Comparison of ENCODE assay signal across 13 cellular contexts in the genomic region with DNA sequence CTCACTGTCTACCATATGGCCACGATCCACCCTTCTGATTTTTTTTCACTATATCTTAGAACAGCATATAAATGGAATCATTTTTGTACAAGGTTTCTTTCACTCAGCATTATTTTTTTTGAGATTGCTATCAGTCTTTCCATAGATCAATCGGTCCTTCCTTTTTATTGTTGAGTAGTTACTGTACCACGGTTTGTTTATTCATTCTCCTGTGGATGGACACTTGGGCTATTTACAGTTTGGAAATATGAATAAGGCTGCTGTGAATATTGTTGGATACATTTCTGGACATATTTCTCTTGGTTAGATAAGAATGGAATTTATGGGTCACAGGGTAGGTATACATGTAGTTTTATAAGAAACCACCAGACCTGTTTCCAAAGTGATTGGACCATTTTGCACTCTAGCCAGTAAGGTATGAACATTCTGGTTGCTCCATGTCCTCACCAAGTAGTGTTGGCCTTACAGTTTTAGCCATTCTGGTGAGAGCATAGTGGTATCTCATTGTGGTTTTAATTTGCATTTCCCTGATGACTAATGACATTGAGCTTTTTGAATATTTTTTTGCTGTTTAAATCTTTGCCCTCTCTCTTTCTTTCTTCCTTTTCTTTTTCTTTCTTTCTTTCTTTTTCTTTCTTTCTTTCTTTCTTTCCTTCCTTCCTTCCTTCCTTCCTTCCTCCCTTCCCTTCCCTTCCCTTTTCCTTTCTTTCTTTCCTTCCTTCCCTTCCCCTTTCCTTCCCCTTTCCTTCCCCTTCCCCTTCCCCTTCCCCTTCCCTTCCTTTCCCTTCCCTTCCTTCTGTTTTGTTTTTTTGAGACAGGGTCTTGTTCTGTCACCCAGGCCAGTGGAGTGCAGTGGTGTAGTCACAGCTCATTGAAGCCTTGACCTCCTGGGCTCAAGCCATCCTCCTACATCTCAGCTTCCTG. TPM values are rescaled to one million over a fixed set of nuclear protein-coding genes. Genes with fewer than 3 reads are reported as not detected.
DNase-seq lines count a peak whose midpoint lies in the region; ATAC-seq and TF ChIP-seq lines count a peak whose summit lies in the region.
"Had no signal": no experiment of that assay in that cellular context is flagged by ENCODE, and none has a peak within 500 bp of the region (broad histone marks: within the 10 kb centered on the region; RNA-seq: fewer than 3 reads in every experiment).

No MANE protein-coding gene starts in this region.

- intact Hi-C loops in Caco-2 (cut with micrococcal nuclease; ENCODE audit: unreplicated experiment) = no loop called here
- intact Hi-C loops in prostate gland (cut with DNase I) = no loop called here

- DNase-seq in non-pigmented ciliary epithelial cell (ENCODE audit: low read depth) = peak; percentile 63
- no peak for DNase-seq in T-helper 2 cell
- no peak for DNase-seq in Caco-2
- no peak for DNase-seq in prostate gland (ENCODE audit: low spot score)
- DNase-seq: effector CD4-positive, alpha-beta T cell; immature natural killer cell; NCI-H748 treated with DMSO at 0.1 percent for 48 hours; thyroid gland had no signal

- POLR2A ChIA-PET in Caco-2 (lab: Charles Lee) = no interaction called here

- WGBS in prostate gland = 40% methylated on average over 3 of the region's 3 CpGs

- no peaks in the 10 kb centered on the region for H3K9me3 Mint-ChIP-seq in Caco-2 (ENCODE audit: unreplicated experiment)
- H3K9me3 Mint-ChIP-seq: GM23338, immature natural killer cell had no signal

- no peaks in the 10 kb centered on the region for H3K9me3 ChIP-seq in Caco-2
- H3K9me3 ChIP-seq in prostate gland = no peaks in the 10 kb centered on the region
- H3K9me3 ChIP-seq: thyroid gland had no signal

- no peaks in the 10 kb centered on the region for H3K36me3 Mint-ChIP-seq in Caco-2 (ENCODE audit: insufficient read depth, unreplicated experiment)
- H3K36me3 Mint-ChIP-seq: immature natural killer cell had no signal

- H3K27ac ChIP-seq in prostate gland = no peak overlapping the region
- H3K27ac ChIP-seq: thyroid gland had no signal

- no TSS peak for BruUV-seq in Caco-2 (replicated peaks; lab: Mats Ljungman, UMichigan)

- no peak for TF ChIP-seq POLR2A in prostate gland (IDR thresholded peaks at IDR 0.05)

- no peaks in the 10 kb centered on the region for H3K36me3 ChIP-seq in Caco-2 (ENCODE audit: control insufficient read depth, insufficient read depth, low read length)
- no peaks in the 10 kb centered on the region for H3K36me3 ChIP-seq in prostate gland
- H3K36me3 ChIP-seq: thyroid gland had no signal

- no peak overlapping the region for H3K27ac Mint-ChIP-seq in Caco-2 (ENCODE audit: unreplicated experiment)
- H3K27ac Mint-ChIP-seq: GM23338, immature natural killer cell had no signal

- H3K4me3 Mint-ChIP-seq in Caco-2 (ENCODE audit: unreplicated experiment) = no peak overlapping the region
- H3K4me3 Mint-ChIP-seq: GM23338, immature natural killer cell had no signal

- peak; percentile 57 for ATAC-seq in GM18909 (IDR thresholded peaks at IDR 0.05; ENCODE audit: poor library complexity, unreplicated experiment)
- peak; percentile 74 for ATAC-seq in HG02938 (IDR thresholded peaks at IDR 0.05; ENCODE audit: unreplicated experiment)
- peak; percentile 47; the same call in 2 of the 3 replicates for ATAC-seq in SK-N-SH treated with all-trans-retinoic acid at 6 μM for 48 hours
- no peak for ATAC-seq in HG02870 (IDR thresholded peaks at IDR 0.05; ENCODE audit: unreplicated experiment)
- ATAC-seq: GM23338 had no signal

- no peaks in the 10 kb centered on the region for H3K4me1 ChIP-seq in Caco-2
- no peaks in the 10 kb centered on the region for H3K4me1 ChIP-seq in prostate gland (replicated peaks)

- TF ChIP-seq CTCF in Caco-2 (IDR thresholded peaks at IDR 0.05; ENCODE audit: insufficient read depth in 1 of 2, low read depth in 1 of 2, low read length in 1 of 2, severe bottlenecking in 1 of 2, unreplicated experiment in 1 of 2) (no peak), prostate gland (IDR thresholded peaks at IDR 0.05) (no peak)

- H3K27me3 Mint-ChIP-seq in Caco-2 (ENCODE audit: insufficient read depth, unreplicated experiment) = no peaks in the 10 kb centered on the region

- no peaks in the 10 kb centered on the region for H3K4me1 Mint-ChIP-seq in Caco-2 (ENCODE audit: low read depth, unreplicated experiment)

- CTCF ChIA-PET in Caco-2 (lab: Charles Lee) = no interaction called here

- H3K27me3 ChIP-seq in Caco-2 (replicated peaks; ENCODE audit: control insufficient read depth, insufficient read depth, low read length) (no peaks in the 10 kb centered on the region), prostate gland (replicated peaks; ENCODE audit: insufficient read depth) (no peaks in the 10 kb centered on the region)

- H3K4me3 ChIP-seq in Caco-2 (ENCODE audit: low read depth, low read length) (no peak overlapping the region), prostate gland (no peak overlapping the region)
- H3K4me3 ChIP-seq: GM23338, thyroid gland had no signal

TF ChIP-seq in SK-N-SH treated with all-trans-retinoic acid at 6 μM for 48 hours, 23 proteins besides CTCF, POLR2A, EP300 and RAD21:
- TF ChIP-seq GLIS3 (CRISPR knock-in tag; IDR thresholded peaks at IDR 0.05) = no peak
- TF ChIP-seq, protein P1, sequence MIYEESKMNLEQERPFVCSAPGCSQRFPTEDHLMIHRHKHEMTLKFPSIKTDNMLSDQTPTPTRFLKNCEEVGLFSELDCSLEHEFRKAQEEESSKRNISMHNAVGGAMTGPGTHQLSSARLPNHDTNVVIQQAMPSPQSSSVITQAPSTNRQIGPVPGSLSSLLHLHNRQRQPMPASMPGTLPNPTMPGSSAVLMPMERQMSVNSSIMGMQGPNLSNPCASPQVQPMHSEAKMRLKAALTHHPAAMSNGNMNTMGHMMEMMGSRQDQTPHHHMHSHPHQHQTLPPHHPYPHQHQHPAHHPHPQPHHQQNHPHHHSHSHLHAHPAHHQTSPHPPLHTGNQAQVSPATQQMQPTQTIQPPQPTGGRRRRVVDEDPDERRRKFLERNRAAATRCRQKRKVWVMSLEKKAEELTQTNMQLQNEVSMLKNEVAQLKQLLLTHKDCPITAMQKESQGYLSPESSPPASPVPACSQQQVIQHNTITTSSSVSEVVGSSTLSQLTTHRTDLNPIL (CRISPR knock-in tag; IDR thresholded peaks at IDR 0.05; ENCODE audit: low read depth) = no peak

RNA-seq across cellular contexts. Expression of a gene that starts 49.1 kb away (rescaled TPM):
- total RNA-seq in Caco-2 (2022) = 9.2 and 12.0 TPM in 2 replicates
- total RNA-seq in prostate gland = 10 to 100 TPM; 18.6 to 20.3 TPM
